ENCODE assay signal across 8 cellular contexts in genomic region chr11:82775736-82776346, GRCh38. TPM values are rescaled to one million over a fixed set of nuclear protein-coding genes. Genes with fewer than 3 reads are reported as not detected.
DNase-seq lines count a peak whose midpoint lies in the region; ATAC-seq, FAIRE-seq and TF ChIP-seq lines count a peak whose summit lies in the region.

No MANE protein-coding gene starts in this region.

- no peak overlapping the region for H3K27ac Mint-ChIP-seq in stimulated activated effector memory CD8-positive, alpha-beta T cell treated with anti-CD3 and anti-CD28 coated beads, Interleukin-12 subunit alpha, Interleukin-12 subunit beta, amount 100 ng/mL, for 72 hours

- peaks cover 6% of the 10 kb centered on the region for H3K9me3 ChIP-seq in WERI-Rb-1 (ENCODE audit: severe bottlenecking)

- H3K9me3 Mint-ChIP-seq in stimulated activated effector memory CD8-positive, alpha-beta T cell treated with anti-CD3 and anti-CD28 coated beads, Interleukin-12 subunit alpha, Interleukin-12 subunit beta, amount 100 ng/mL, for 72 hours = peaks cover 12% of the 10 kb centered on the region

- H3K27ac ChIP-seq in WERI-Rb-1 (no peak overlapping the region), foreskin keratinocyte (no peak overlapping the region)

- DNase-seq in ACHN = peak; percentile 58
- DNase-seq in GM12892 (ENCODE audit: insufficient read length) = peak; percentile 21
- DNase-seq in LoVo (ENCODE audit: low spot score) = peak; percentile 15
- peak; percentile 58 for DNase-seq in WERI-Rb-1
- DNase-seq in foreskin keratinocyte = peak; percentile 13 to 42
- no peak for DNase-seq in stimulated activated effector memory CD8-positive, alpha-beta T cell treated with anti-CD3 and anti-CD28 coated beads, Interleukin-12 subunit alpha, Interleukin-12 subunit beta, amount 100 ng/mL, for 72 hours (ENCODE audit: low spot score in 2 of 2)
- no peak for DNase-seq in activated gamma-delta T cell treated with Interleukin-2 at 50 U/mL for 16 hours

- TF ChIP-seq POLR2A in GM12892 (IDR thresholded peaks at IDR 0.05; ENCODE audit: low read depth, low read length) = no peak

- FAIRE-seq in GM12892 (lab: Jason Lieb, UNC) = peak; percentile 92

- in situ Hi-C loops in ACHN (cut with HindIII; ENCODE audit: low pct_ligation_motif_present, low pct_unique_long_range_greater_than_20kb, low sequenced_read_pairs) = no loop called here

- H3K4me3 Mint-ChIP-seq in stimulated activated effector memory CD8-positive, alpha-beta T cell treated with anti-CD3 and anti-CD28 coated beads, Interleukin-12 subunit alpha, Interleukin-12 subunit beta, amount 100 ng/mL, for 72 hours = no peak overlapping the region

- TF ChIP-seq CTCF in WERI-Rb-1 (IDR thresholded peaks at IDR 0.05; ENCODE audit: low read depth, low read length) (peak; percentile 84), foreskin keratinocyte (conservative IDR thresholded peaks at IDR 0.05) (peak; percentile 75)

- H3K4me1 Mint-ChIP-seq in stimulated activated effector memory CD8-positive, alpha-beta T cell treated with anti-CD3 and anti-CD28 coated beads, Interleukin-12 subunit alpha, Interleukin-12 subunit beta, amount 100 ng/mL, for 72 hours = no peaks in the 10 kb centered on the region

- peaks cover 3% of the 10 kb centered on the region for H3K4me1 ChIP-seq in foreskin keratinocyte

- ATAC-seq in HG02588 (IDR thresholded peaks at IDR 0.05; ENCODE audit: unreplicated experiment) (peak; percentile 99), foreskin keratinocyte (peak; percentile 86)
- ATAC-seq in stimulated activated effector memory CD8-positive, alpha-beta T cell treated with anti-CD3 and anti-CD28 coated beads, Interleukin-12 subunit alpha, Interleukin-12 subunit beta, amount 100 ng/mL, for 72 hours = peak; percentile 63

- no peaks in the 10 kb centered on the region for H3K36me3 Mint-ChIP-seq in stimulated activated effector memory CD8-positive, alpha-beta T cell treated with anti-CD3 and anti-CD28 coated beads, Interleukin-12 subunit alpha, Interleukin-12 subunit beta, amount 100 ng/mL, for 72 hours

- H3K27me3 ChIP-seq in WERI-Rb-1 (ENCODE audit: insufficient read depth, low read depth, severe bottlenecking) = peaks cover 3% of the 10 kb centered on the region
- H3K27me3 ChIP-seq in foreskin keratinocyte = no peaks in the 10 kb centered on the region

- H3K4me3 ChIP-seq in WERI-Rb-1 (ENCODE audit: low read depth, low read length) = no peak overlapping the region

- H3K36me3 ChIP-seq in WERI-Rb-1 = no peaks in the 10 kb centered on the region

RNA-seq across cellular contexts. Expression of gene FAM181B, which starts 42.2 kb away (rescaled TPM):
- polyA plus RNA-seq in GM12892 (2012; ENCODE audit: missing spikeins) = not detected
- 0.07 and 0.21 TPM in 2 replicates for total RNA-seq in foreskin keratinocyte
- 0.08 and 0.18 TPM in 2 replicates for polyA plus RNA-seq in foreskin keratinocyte

Comparison
In these comparisons a context has a peak if more than half of its experiments do, and no peak if none do; other contexts are left out.
1. DNase-seq: peak in ACHN (single experiment), GM12892 (single experiment), LoVo (single experiment), WERI-Rb-1 (single experiment) and foreskin keratinocyte (2 of 2); none in stimulated activated effector memory CD8-positive, alpha-beta T cell treated with anti-CD3 and anti-CD28 coated beads, Interleukin-12 subunit alpha, Interleukin-12 subunit beta, amount 100 ng/mL, for 72 hours (0 of 2) and activated gamma-delta T cell treated with Interleukin-2 at 50 U/mL for 16 hours (single experiment).
2. Peak in every context shown above with its lines, with median percentiles within 50 percentile points of each other: ATAC-seq.